ENCODE assay signal across 9 cellular contexts in genomic region chrX:15750611-15751159, GRCh38. TPM values are rescaled to one million over a fixed set of nuclear protein-coding genes. Genes with fewer than 3 reads are reported as not detected.
DNase-seq lines count a peak whose midpoint lies in the region; ATAC-seq and TF ChIP-seq lines count a peak whose summit lies in the region.
"Had no signal": no experiment of that assay in that cellular context is flagged by ENCODE, and none has a peak within 500 bp of the region (broad histone marks: within the 10 kb centered on the region; RNA-seq: fewer than 3 reads in every experiment).

No MANE protein-coding gene starts in this region.

- H3K4me1 Mint-ChIP-seq in activated CD4-positive, alpha-beta T cell treated with anti-CD3 and anti-CD28 coated beads, Interleukin-2, amount 10 ng/mL, durations not matched to agents 24 days and 14 days = peaks cover 36% of the 10 kb centered on the region
- H3K4me1 Mint-ChIP-seq in activated naive CD8-positive, alpha-beta T cell (ENCODE audit: low read depth) = peaks cover 81% of the 10 kb centered on the region
- H3K4me1 Mint-ChIP-seq in memory B cell = peaks cover 18% of the 10 kb centered on the region

- no peak for TF ChIP-seq CTCF in thyroid gland (IDR thresholded peaks at IDR 0.05)

- 30 to 34% methylated on average over 4 to 5 of the region's 5 CpGs for WGBS in thyroid gland, 2 donors

- intact Hi-C loops in activated CD4-positive, alpha-beta T cell treated with anti-CD3 and anti-CD28 coated beads, Interleukin-2, amount 10 ng/mL, durations not matched to agents 24 days and 14 days (cut with micrococcal nuclease) = loop anchor here (1.0 to 5.0 kb wide), 3 partner anchors 12 to 102 kb away; partner anchors contain the start of genes AP1S2 and CA5B
- intact Hi-C loops in thyroid gland (cut with DNase I) = no loop called here

- H3K9me3 Mint-ChIP-seq in activated CD4-positive, alpha-beta T cell treated with anti-CD3 and anti-CD28 coated beads, Interleukin-2, amount 10 ng/mL, durations not matched to agents 24 days and 14 days = no peaks in the 10 kb centered on the region
- H3K9me3 Mint-ChIP-seq in activated naive CD8-positive, alpha-beta T cell (ENCODE audit: low read depth) = no peaks in the 10 kb centered on the region
- no peaks in the 10 kb centered on the region for H3K9me3 Mint-ChIP-seq in memory B cell

- no peaks in the 10 kb centered on the region for H3K36me3 ChIP-seq in thyroid gland

- peaks cover 12 to 17% of the 10 kb centered on the region in 2 donors for H3K4me1 ChIP-seq in thyroid gland

- no peak overlapping the region for H3K4me3 ChIP-seq in thyroid gland (replicated peaks in 1 of 3)

- peak overlapping the region; percentile 92 for H3K27ac Mint-ChIP-seq in activated CD4-positive, alpha-beta T cell treated with anti-CD3 and anti-CD28 coated beads, Interleukin-2, amount 10 ng/mL, durations not matched to agents 24 days and 14 days
- peak overlapping the region; percentile 94 for H3K27ac Mint-ChIP-seq in activated naive CD8-positive, alpha-beta T cell
- peak overlapping the region; percentile 100 for H3K27ac Mint-ChIP-seq in memory B cell

- H3K4me3 Mint-ChIP-seq in activated CD4-positive, alpha-beta T cell treated with anti-CD3 and anti-CD28 coated beads, Interleukin-2, amount 10 ng/mL, durations not matched to agents 24 days and 14 days = peak overlapping the region; percentile 38
- H3K4me3 Mint-ChIP-seq in activated naive CD8-positive, alpha-beta T cell = peak overlapping the region; percentile 69
- peak overlapping the region; percentile 77 for H3K4me3 Mint-ChIP-seq in memory B cell

- peaks cover 2% of the 10 kb centered on the region for H3K36me3 Mint-ChIP-seq in activated CD4-positive, alpha-beta T cell treated with anti-CD3 and anti-CD28 coated beads, Interleukin-2, amount 10 ng/mL, durations not matched to agents 24 days and 14 days (ENCODE audit: low read depth)
- H3K36me3 Mint-ChIP-seq in activated naive CD8-positive, alpha-beta T cell = peaks cover 6% of the 10 kb centered on the region
- H3K36me3 Mint-ChIP-seq in memory B cell = peaks cover 11% of the 10 kb centered on the region

- no peaks in the 10 kb centered on the region for H3K9me3 ChIP-seq in thyroid gland

- TF ChIP-seq POLR2A in thyroid gland (IDR thresholded peaks at IDR 0.05) (no peak), erythroblast (IDR thresholded peaks at IDR 0.05; ENCODE audit: low read length) (no peak)

- H3K27me3 Mint-ChIP-seq in activated CD4-positive, alpha-beta T cell treated with anti-CD3 and anti-CD28 coated beads, Interleukin-2, amount 10 ng/mL, durations not matched to agents 24 days and 14 days = no peaks in the 10 kb centered on the region
- no peaks in the 10 kb centered on the region for H3K27me3 Mint-ChIP-seq in activated naive CD8-positive, alpha-beta T cell
- no peaks in the 10 kb centered on the region for H3K27me3 Mint-ChIP-seq in memory B cell

- H3K27ac ChIP-seq in thyroid gland = peak overlapping the region; percentile 7 to 32 (median 27)

- H3K27me3 ChIP-seq in thyroid gland = no peaks in the 10 kb centered on the region

- no peak for ATAC-seq in memory B cell (ENCODE audit: low read depth)
- no peak for ATAC-seq in HG03571 (IDR thresholded peaks at IDR 0.05; ENCODE audit: unreplicated experiment)

- peak; percentile 69 for DNase-seq in activated CD4-positive, alpha-beta T cell treated with anti-CD3 and anti-CD28 coated beads, Interleukin-2, amount 10 ng/mL, durations not matched to agents 24 days and 14 days
- no peak for DNase-seq in activated CD4-positive, alpha-beta T cell treated with anti-CD3 and anti-CD28 coated beads, Interleukin-2, amount 50 U/mL, for 4 hours
- DNase-seq in memory B cell (ENCODE audit: low spot score in 2 of 2) (no peak), thyroid gland (peak in 1 of 2 donors; percentile 5), NCI-H69 (lab: John Stamatoyannopoulos, UW) (no peak), erythroblast (lab: John Stamatoyannopoulos, UW) (no peak)
- DNase-seq: NCI-H1105 treated with DMSO at 0.1 percent for 48 hours had no signal

RNA-seq across cellular contexts. Expression of gene CA5B, which starts 12.6 kb away (rescaled TPM):
- total RNA-seq in activated CD4-positive, alpha-beta T cell treated with anti-CD3 and anti-CD28 coated beads, Interleukin-2, amount 10 ng/mL, durations not matched to agents 24 days and 14 days = 4.7 and 5.9 TPM in 2 replicates
- 10 to 100 TPM in 3 of 4 donors, 1 to 10 TPM in 1; 9.9 to 31.6 (median 14.9) TPM for total RNA-seq in thyroid gland

RNA-seq across cellular contexts. Expression of gene ZRSR2, which starts 39.6 kb away (rescaled TPM):
- 20.0 and 20.3 TPM in 2 replicates for total RNA-seq in activated CD4-positive, alpha-beta T cell treated with anti-CD3 and anti-CD28 coated beads, Interleukin-2, amount 10 ng/mL, durations not matched to agents 24 days and 14 days
- total RNA-seq in thyroid gland = 100 to 1,000 TPM in 1 of 4 donors, 10 to 100 TPM in 1, 1 to 10 TPM in 2; 3.3 to 106 (median 13.2) TPM
